1 cellular context compared by ENCODE assay signal in genomic region chr14:65219353-65219752, GRCh38.
TF ChIP-seq lines count a peak whose summit lies in the region.

No MANE protein-coding gene starts in this region.

TF ChIP-seq in HEK293, 187 proteins besides CTCF, POLR2A, EP300 and RAD21:
- TF ChIP-seq ZNF148 (tag by site-specific recombination; IDR thresholded peaks at IDR 0.05; ENCODE audit: borderline replicate concordance) (no peak), SETDB1 (IDR thresholded peaks at IDR 0.05; ENCODE audit: insufficient read length, low read length) (no peak), ZNF157 (tag by site-specific recombination; IDR thresholded peaks at IDR 0.05) (no peak), ZNF302 (tag by site-specific recombination; IDR thresholded peaks at IDR 0.05; ENCODE audit: low read depth) (no peak), ZNF518A (tag by site-specific recombination; conservative IDR thresholded peaks at IDR 0.05; ENCODE audit: low read depth) (peak; percentile 58; the same call in 1 of the 2 replicates), ZNF513 (tag by site-specific recombination; IDR thresholded peaks at IDR 0.05) (no peak), TSHZ1 (tag by site-specific recombination; IDR thresholded peaks at IDR 0.05; ENCODE audit: borderline replicate concordance) (no peak), ATF2 (tag by site-specific recombination; IDR thresholded peaks at IDR 0.05; ENCODE audit: low read depth) (no peak), ZNF426 (tag by site-specific recombination; IDR thresholded peaks at IDR 0.05) (peak; percentile 37), ZNF138 (tag by site-specific recombination; IDR thresholded peaks at IDR 0.05; ENCODE audit: borderline replicate concordance) (no peak), ZNF366 (tag by site-specific recombination; conservative IDR thresholded peaks at IDR 0.05) (no peak), ZNF140 (tag by site-specific recombination; IDR thresholded peaks at IDR 0.05) (0 out of 2 replicates have a peak, but pooled peaks have one; percentile 17), ZBTB48 (tag by site-specific recombination; IDR thresholded peaks at IDR 0.05) (no peak), OVOL3 (tag by site-specific recombination; IDR thresholded peaks at IDR 0.05) (no peak), ZNF394 (tag by site-specific recombination; IDR thresholded peaks at IDR 0.05; ENCODE audit: borderline replicate concordance) (peak; percentile 46; the same call in 1 of the 2 replicates), TCF7L2 (IDR thresholded peaks at IDR 0.05; ENCODE audit: borderline replicate concordance, low read depth, low read length) (no peak), ZNF521 (tag by site-specific recombination; IDR thresholded peaks at IDR 0.05) (no peak), ZNF791 (tag by site-specific recombination; IDR thresholded peaks at IDR 0.05) (no peak), ZNF555 (tag by site-specific recombination; conservative IDR thresholded peaks at IDR 0.05) (peak; percentile 17; the same call in 1 of the 2 replicates), GFI1B (tag by site-specific recombination; IDR thresholded peaks at IDR 0.05) (no peak), ZFP3 (tag by site-specific recombination; IDR thresholded peaks at IDR 0.05; ENCODE audit: low read depth) (no peak), ZNF274 (IDR thresholded peaks at IDR 0.05; ENCODE audit: low read length) (no peak), ZNF274 (tag by site-specific recombination; IDR thresholded peaks at IDR 0.05; ENCODE audit: borderline replicate concordance) (no peak), BCL11A (tag by site-specific recombination; IDR thresholded peaks at IDR 0.05; ENCODE audit: low read depth) (no peak), ZNF623 (tag by site-specific recombination; IDR thresholded peaks at IDR 0.05) (peak; percentile 19; the same call in 1 of the 2 replicates), ZNF692 (tag by site-specific recombination; IDR thresholded peaks at IDR 0.05) (no peak)
TF ChIP-seq in HEK293: peak in this region for 6.
